In the genomic region with DNA sequence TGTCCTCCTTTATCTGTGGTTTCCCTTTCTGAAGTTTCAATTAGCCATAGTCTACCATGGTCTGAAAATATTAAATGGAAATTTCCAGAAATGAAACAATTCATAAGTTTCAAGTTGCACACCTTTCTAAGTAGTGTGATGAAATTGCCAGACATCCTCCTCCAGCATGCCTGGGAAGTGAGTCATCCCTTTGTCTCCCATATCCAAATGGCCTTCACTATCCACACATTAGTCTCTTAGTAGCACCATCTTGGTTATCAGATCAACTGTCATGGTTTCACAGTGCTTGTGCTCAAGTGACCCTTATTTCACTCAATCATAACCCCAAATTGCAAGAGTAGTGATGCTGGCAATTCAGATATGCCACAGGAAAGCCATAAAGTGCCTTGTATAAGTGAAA, we compare ENCODE assay signal across 14 cellular contexts.
DNase-seq lines count a peak whose midpoint lies in the region; ATAC-seq and TF ChIP-seq lines count a peak whose summit lies in the region.
"Had no signal": no experiment of that assay in that cellular context is flagged by ENCODE, and none has a peak within 500 bp of the region (broad histone marks: within the 10 kb centered on the region; RNA-seq: fewer than 3 reads in every experiment).

No MANE protein-coding gene starts in this region.

- H3K27me3 Mint-ChIP-seq in stimulated activated naive B cell treated with anti-CD40 and anti-IgM and Interleukin-4, amounts not matched to agents 10 μg/mL and 1 μg/mL and 100 μg/mL, for 72 hours: peaks cover 0 to 4% of the 10 kb centered on the region in 2 donors

- ATAC-seq in foreskin keratinocyte (peak; percentile 97), HG03571 (IDR thresholded peaks at IDR 0.05; ENCODE audit: unreplicated experiment) (no peak)
- ATAC-seq in stimulated activated naive B cell treated with anti-CD40 and anti-IgM and Interleukin-4, amounts not matched to agents 10 μg/mL and 1 μg/mL and 100 μg/mL, for 72 hours (replicated peaks): no peak
- ATAC-seq: activated CD4-positive, alpha-beta T cell treated with anti-CD3 and anti-CD28 coated beads for 36 hours; psoas muscle had no signal

- peaks cover 1 to 3% of the 10 kb centered on the region in 2 donors for H3K36me3 Mint-ChIP-seq in stimulated activated naive B cell treated with anti-CD40 and anti-IgM and Interleukin-4, amounts not matched to agents 10 μg/mL and 1 μg/mL and 100 μg/mL, for 72 hours

- no peak overlapping the region for H3K27ac ChIP-seq in foreskin keratinocyte
- H3K27ac ChIP-seq: psoas muscle had no signal

- H3K4me1 Mint-ChIP-seq in stimulated activated naive B cell treated with anti-CD40 and anti-IgM and Interleukin-4, amounts not matched to agents 10 μg/mL and 1 μg/mL and 100 μg/mL, for 72 hours: no peaks in the 10 kb centered on the region
- H3K4me1 Mint-ChIP-seq: activated CD4-positive, alpha-beta T cell treated with anti-CD3 and anti-CD28 coated beads for 36 hours had no signal

- DNase-seq in AG09309 (ENCODE audit: low read depth) (peak; percentile 2), HS-27A (ENCODE audit: low read depth) (peak; percentile 22), SW480 (ENCODE audit: low spot score) (peak; percentile 94), foreskin keratinocyte (peak; percentile 59 to 83), NCI-H774 (lab: John Stamatoyannopoulos, UW) (no peak), AG08396 (ENCODE audit: low spot score) (no peak)
- DNase-seq in stimulated activated naive B cell treated with anti-CD40 and anti-IgM and Interleukin-4, amounts not matched to agents 10 μg/mL and 1 μg/mL and 100 μg/mL, for 72 hours: no peak
- DNase-seq: activated CD4-positive, alpha-beta T cell treated with anti-CD3 and anti-CD28 coated beads for 36 hours; activated effector memory CD4-positive, alpha-beta T cell treated with anti-CD3 and anti-CD28 coated beads, Interleukin-2, amount 50 U/mL, for 16 hours; glutamatergic neuron; NCI-H2227 treated with DMSO at 0.1 percent for 48 hours; psoas muscle; substantia nigra had no signal

- no peak overlapping the region for H3K27ac Mint-ChIP-seq in stimulated activated naive B cell treated with anti-CD40 and anti-IgM and Interleukin-4, amounts not matched to agents 10 μg/mL and 1 μg/mL and 100 μg/mL, for 72 hours
- H3K27ac Mint-ChIP-seq: activated CD4-positive, alpha-beta T cell treated with anti-CD3 and anti-CD28 coated beads for 36 hours had no signal

- no peak overlapping the region for H3K4me3 Mint-ChIP-seq in stimulated activated naive B cell treated with anti-CD40 and anti-IgM and Interleukin-4, amounts not matched to agents 10 μg/mL and 1 μg/mL and 100 μg/mL, for 72 hours
- H3K4me3 Mint-ChIP-seq: activated CD4-positive, alpha-beta T cell treated with anti-CD3 and anti-CD28 coated beads for 36 hours had no signal

- no peak for TF ChIP-seq CTCF in AG09309 (IDR thresholded peaks at IDR 0.05; ENCODE audit: control insufficient read depth, insufficient read depth, low read depth, low read length, missing control alignments)
- TF ChIP-seq CTCF in foreskin keratinocyte (conservative IDR thresholded peaks at IDR 0.05): no peak

- no peak overlapping the region for H3K4me3 ChIP-seq in AG09309 (ENCODE audit: control insufficient read depth, low read depth, low read length)
- H3K4me3 ChIP-seq: psoas muscle had no signal

- H3K9me3 Mint-ChIP-seq in stimulated activated naive B cell treated with anti-CD40 and anti-IgM and Interleukin-4, amounts not matched to agents 10 μg/mL and 1 μg/mL and 100 μg/mL, for 72 hours: peaks cover 10 to 13% of the 10 kb centered on the region in 2 donors

- H3K4me1 ChIP-seq in foreskin keratinocyte: no peaks in the 10 kb centered on the region
- H3K4me1 ChIP-seq: psoas muscle had no signal

- no peaks in the 10 kb centered on the region for H3K27me3 ChIP-seq in foreskin keratinocyte

Comparison
In these comparisons a context has a peak if more than half of its experiments do, and no peak if none do; other contexts are left out.
1. DNase-seq: peak in AG09309 (single experiment), HS-27A (single experiment), SW480 (single experiment) and foreskin keratinocyte (2 of 2); none in stimulated activated naive B cell treated with anti-CD40 and anti-IgM and Interleukin-4, amounts not matched to agents 10 μg/mL and 1 μg/mL and 100 μg/mL, for 72 hours (single experiment), NCI-H774 (single experiment) and AG08396 (single experiment).